In genomic region chr2:237403024-237403882, GRCh38 we compare ENCODE assay signal across 18 cellular contexts. TPM values are rescaled to one million over a fixed set of nuclear protein-coding genes. Genes with fewer than 3 reads are reported as not detected.
A peak's percentile ranks its signal among the peaks of the same experiment; 100 is the strongest.
DNase-seq lines count a peak whose midpoint lies in the region; ATAC-seq and TF ChIP-seq lines count a peak whose summit lies in the region.
"Had no signal": no experiment of that assay in that cellular context is flagged by ENCODE, and none has a peak within 500 bp of the region (broad histone marks: within the 10 kb centered on the region; RNA-seq: fewer than 3 reads in every experiment).

No MANE protein-coding gene starts in this region.

- H3K9me3 ChIP-seq in heart left ventricle (no peaks in the 10 kb centered on the region), gastrocnemius medialis (no peaks in the 10 kb centered on the region)

- peak; percentile 87 for DNase-seq in AG10803 (ENCODE audit: low read depth)
- DNase-seq in brain microvascular endothelial cell, result no peak
- DNase-seq in heart left ventricle, result peak in 2 of 5 donors; percentile 47 to 57
- peak; percentile 65 to 79 for DNase-seq in gastrocnemius medialis
- no peak for DNase-seq in DMS 273 (lab: John Stamatoyannopoulos, UW; ENCODE audit: unreplicated experiment)
- no peak for DNase-seq in naive thymus-derived CD8-positive, alpha-beta T cell
- DNase-seq: activated CD4-positive, alpha-beta memory T cell treated with anti-CD3 and anti-CD28 coated beads, Interleukin-2, amount 10 ng/mL, durations not matched to agents 7 days and 5 days; endodermal cell; naive B cell; NCI-H1694; NCI-H446 treated with DMSO at 0.1 percent for 48 hours; retina had no signal

- H3K27me3 ChIP-seq in brain microvascular endothelial cell (replicated peaks), result no peaks in the 10 kb centered on the region
- H3K27me3 ChIP-seq in heart left ventricle, result no peaks in the 10 kb centered on the region
- H3K27me3 ChIP-seq in gastrocnemius medialis, result no peaks in the 10 kb centered on the region

- H3K4me1 ChIP-seq in heart left ventricle (peaks cover 0 to 61% (median 15%) of the 10 kb centered on the region in 12 donors), gastrocnemius medialis (peaks cover 5 to 19% of the 10 kb centered on the region in 2 donors)

- H3K4me1 Mint-ChIP-seq in naive thymus-derived CD8-positive, alpha-beta T cell, result no peaks in the 10 kb centered on the region
- H3K4me1 Mint-ChIP-seq: activated CD4-positive, alpha-beta memory T cell treated with anti-CD3 and anti-CD28 coated beads, Interleukin-2, amount 10 ng/mL, durations not matched to agents 7 days and 5 days; activated T-helper 17 cell treated with anti-CD3 and anti-CD28 coated beads, Interleukin-2, amount 50 U/mL, for 72 hours; endodermal cell; naive B cell; stimulated activated effector memory CD8-positive, alpha-beta T cell treated with anti-CD3 and anti-CD28 coated beads, Interleukin-12 subunit alpha, Interleukin-12 subunit beta, amount 100 ng/mL, for 72 hours had no signal

- TF ChIP-seq CTCF in AG10803 (conservative IDR thresholded peaks at IDR 0.05; ENCODE audit: low read length) (no peak), brain microvascular endothelial cell (IDR thresholded peaks at IDR 0.05; ENCODE audit: low read depth, low read length, missing control alignments) (no peak), heart left ventricle (IDR thresholded peaks at IDR 0.05) (no peak), gastrocnemius medialis (IDR thresholded peaks at IDR 0.05 in 4 of 5, conservative IDR thresholded peaks at IDR 0.05 in 1 of 5) (no peak)

- POLR2A ChIA-PET in naive thymus-derived CD8-positive, alpha-beta T cell (lab: Charles Lee), result interaction anchor here (0.6 kb wide), 1 partner anchor 108 kb away, joined by 3 read pairs; no protein-coding TSS in a partner anchor

- TF ChIP-seq POLR2A in heart left ventricle (IDR thresholded peaks at IDR 0.05) (no peak), gastrocnemius medialis (IDR thresholded peaks at IDR 0.05) (no peak)

- peak overlapping the region in 1 of 10 donors; percentile 39 for H3K27ac Mint-ChIP-seq in naive thymus-derived CD8-positive, alpha-beta T cell
- H3K27ac Mint-ChIP-seq: activated CD4-positive, alpha-beta memory T cell treated with anti-CD3 and anti-CD28 coated beads, Interleukin-2, amount 10 ng/mL, durations not matched to agents 7 days and 5 days; activated T-helper 17 cell treated with anti-CD3 and anti-CD28 coated beads, Interleukin-2, amount 50 U/mL, for 72 hours; endodermal cell; naive B cell; stimulated activated effector memory CD8-positive, alpha-beta T cell treated with anti-CD3 and anti-CD28 coated beads, Interleukin-12 subunit alpha, Interleukin-12 subunit beta, amount 100 ng/mL, for 72 hours had no signal

- in situ Hi-C loops in brain microvascular endothelial cell (cut with HindIII; ENCODE audit: low pct_ligation_motif_present, low sequenced_read_pairs) (no loop called here), gastrocnemius medialis (cut with MboI; ENCODE audit: low sequenced_read_pairs in 4 of 4) (loop anchor here in 1 of 4 donors (10.0 kb wide), 1 partner anchor 238 kb away; no protein-coding TSS in a partner anchor)

- no peaks in the 10 kb centered on the region for H3K36me3 Mint-ChIP-seq in naive thymus-derived CD8-positive, alpha-beta T cell
- H3K36me3 Mint-ChIP-seq: naive B cell; stimulated activated effector memory CD8-positive, alpha-beta T cell treated with anti-CD3 and anti-CD28 coated beads, Interleukin-12 subunit alpha, Interleukin-12 subunit beta, amount 100 ng/mL, for 72 hours had no signal

- no peaks in the 10 kb centered on the region for H3K9me3 Mint-ChIP-seq in naive thymus-derived CD8-positive, alpha-beta T cell
- H3K9me3 Mint-ChIP-seq: activated CD4-positive, alpha-beta memory T cell treated with anti-CD3 and anti-CD28 coated beads, Interleukin-2, amount 10 ng/mL, durations not matched to agents 7 days and 5 days; activated T-helper 17 cell treated with anti-CD3 and anti-CD28 coated beads, Interleukin-2, amount 50 U/mL, for 72 hours; brain; endodermal cell; naive B cell; stimulated activated effector memory CD8-positive, alpha-beta T cell treated with anti-CD3 and anti-CD28 coated beads, Interleukin-12 subunit alpha, Interleukin-12 subunit beta, amount 100 ng/mL, for 72 hours had no signal

- peaks cover 0 to 3% (median 0%) of the 10 kb centered on the region in 5 donors for H3K27me3 Mint-ChIP-seq in naive thymus-derived CD8-positive, alpha-beta T cell
- H3K27me3 Mint-ChIP-seq: activated CD4-positive, alpha-beta memory T cell treated with anti-CD3 and anti-CD28 coated beads, Interleukin-2, amount 10 ng/mL, durations not matched to agents 7 days and 5 days; activated T-helper 17 cell treated with anti-CD3 and anti-CD28 coated beads, Interleukin-2, amount 50 U/mL, for 72 hours had no signal

- no peak overlapping the region for H3K4me3 ChIP-seq in AG10803 (ENCODE audit: low read length)
- no peak overlapping the region for H3K4me3 ChIP-seq in brain microvascular endothelial cell (ENCODE audit: low read depth, low read length)
- no peak overlapping the region for H3K4me3 ChIP-seq in heart left ventricle
- H3K4me3 ChIP-seq in gastrocnemius medialis, result peak overlapping the region in 1 of 4 donors; percentile 1
- H3K4me3 ChIP-seq: SK-N-MC had no signal

- 64 to 73% (median 68%) methylated on average over 11 of the region's 11 CpGs for WGBS in heart left ventricle, 4 donors

- H3K4me3 Mint-ChIP-seq in naive thymus-derived CD8-positive, alpha-beta T cell, result no peak overlapping the region
- H3K4me3 Mint-ChIP-seq: activated CD4-positive, alpha-beta memory T cell treated with anti-CD3 and anti-CD28 coated beads, Interleukin-2, amount 10 ng/mL, durations not matched to agents 7 days and 5 days; activated T-helper 17 cell treated with anti-CD3 and anti-CD28 coated beads, Interleukin-2, amount 50 U/mL, for 72 hours; brain; endodermal cell; stimulated activated effector memory CD8-positive, alpha-beta T cell treated with anti-CD3 and anti-CD28 coated beads, Interleukin-12 subunit alpha, Interleukin-12 subunit beta, amount 100 ng/mL, for 72 hours had no signal

- peak; percentile 75 to 79 (median 77) for ATAC-seq in heart left ventricle
- ATAC-seq in gastrocnemius medialis, result peak; percentile 85
- ATAC-seq in naive thymus-derived CD8-positive, alpha-beta T cell, result no peak
- no peak for ATAC-seq in GM18520 (IDR thresholded peaks at IDR 0.05; ENCODE audit: unreplicated experiment)
- no peak for ATAC-seq in GM21528 (IDR thresholded peaks at IDR 0.05; ENCODE audit: low FRiP score, unreplicated experiment)
- ATAC-seq: activated T-helper 17 cell treated with anti-CD3 and anti-CD28 coated beads, Interleukin-2, amount 50 U/mL, for 72 hours; stimulated activated effector memory CD8-positive, alpha-beta T cell treated with anti-CD3 and anti-CD28 coated beads, Interleukin-12 subunit alpha, Interleukin-12 subunit beta, amount 100 ng/mL, for 72 hours had no signal

- peak overlapping the region; percentile 21 for H3K27ac ChIP-seq in brain microvascular endothelial cell
- H3K27ac ChIP-seq in heart left ventricle, result peak overlapping the region in 8 of 12 donors; percentile 3 to 89 (median 52)
- H3K27ac ChIP-seq in gastrocnemius medialis, result peak overlapping the region; percentile 71 to 87 (median 78)
- H3K27ac ChIP-seq: SK-N-MC had no signal

- intact Hi-C loops in heart left ventricle (cut with DNase I) (loop anchor here in 3 of 10 donors (5.0 to 10.0 kb wide), 2 partner anchors 81 to 248 kb away; no protein-coding TSS in a partner anchor), gastrocnemius medialis (cut with DNase I; ENCODE audit: low total_unique reads) (loop anchor here (1.0 to 10.0 kb wide), 4 partner anchors 88 to 310 kb away; no protein-coding TSS in a partner anchor)

- H3K36me3 ChIP-seq in brain microvascular endothelial cell (replicated peaks), result peaks cover 40% of the 10 kb centered on the region
- H3K36me3 ChIP-seq in heart left ventricle, result peaks cover 0 to 4% (median 0%) of the 10 kb centered on the region in 9 donors
- H3K36me3 ChIP-seq in gastrocnemius medialis, result no peaks in the 10 kb centered on the region

RNA-seq across cellular contexts. Expression of gene COL6A3, which starts 10.7 kb away (rescaled TPM):
- 100 to 1,000 TPM in 3 of 9 donors, 10 to 100 TPM in 6; 41.3 to 290 (median 87.3) TPM for total RNA-seq in heart left ventricle
- 100 to 1,000 TPM in 1 of 2 donors, 10 to 100 TPM in 1; 17.4 to 115 TPM for polyA plus RNA-seq in heart left ventricle
- total RNA-seq in gastrocnemius medialis, result 100 to 1,000 TPM in 2 of 4 donors, 10 to 100 TPM in 2; 45.3 to 150 (median 108) TPM
- 1 to 10 TPM; 3.5 to 4.1 TPM for total RNA-seq in naive thymus-derived CD8-positive, alpha-beta T cell
- 1 to 10 TPM in 2 of 3 donors, under 1 TPM in 1; 0.95 to 2.0 (median 1.8) TPM for polyA plus RNA-seq in naive thymus-derived CD8-positive, alpha-beta T cell

Comparison
In these comparisons a context has a peak if more than half of its experiments do, and no peak if none do; other contexts are left out.
1. DNase-seq: peak in AG10803 (single experiment) and gastrocnemius medialis (2 of 2); none in brain microvascular endothelial cell (single experiment), DMS 273 (single experiment) and naive thymus-derived CD8-positive, alpha-beta T cell (0 of 10).
2. H3K27ac ChIP-seq: peak in every context shown above with its lines; median percentile 78 in gastrocnemius medialis; 52 in heart left ventricle; 21 in brain microvascular endothelial cell.
3. ATAC-seq: peak in heart left ventricle (4 of 4) and gastrocnemius medialis (2 of 2); none in naive thymus-derived CD8-positive, alpha-beta T cell (0 of 2), GM18520 (single experiment) and GM21528 (single experiment).
4. RNA of gene COL6A3, which starts 10.7 kb away (total RNA-seq): 45.3 to 150 TPM in gastrocnemius medialis and 41.3 to 290 TPM in heart left ventricle; 3.5 to 4.1 TPM in naive thymus-derived CD8-positive, alpha-beta T cell; every median in the first group is over 4 times any median in the second.